Comparison of ENCODE assay signal across 21 cellular contexts in the genomic region with DNA sequence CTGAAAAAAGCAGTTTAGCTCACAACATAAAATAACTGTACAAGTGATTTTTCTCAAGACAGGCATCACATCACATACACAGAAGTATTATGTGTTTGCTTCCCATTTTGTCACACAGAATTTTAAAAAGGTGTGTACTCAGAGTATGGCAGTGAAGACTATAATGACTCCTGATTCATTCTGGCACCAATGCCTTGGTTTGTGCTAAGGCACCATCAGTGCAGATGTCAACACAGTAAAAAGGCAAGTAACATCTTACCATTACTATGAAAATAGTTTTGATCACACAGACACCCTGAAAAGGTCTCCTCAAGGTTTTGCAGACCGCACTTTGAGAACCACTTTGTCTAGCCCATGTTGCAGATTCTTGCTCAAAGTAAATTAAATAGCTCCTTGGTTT.
"Had no signal": no experiment of that assay in that cellular context is flagged by ENCODE, and none has a peak within 500 bp of the region (broad histone marks: within the 10 kb centered on the region; RNA-seq: fewer than 3 reads in every experiment).

No MANE protein-coding gene starts in this region.

- H3K36me3 ChIP-seq: neural progenitor cell, ovary, uterus had no signal

- H3K9ac ChIP-seq: neural progenitor cell had no signal

- H3K27ac Mint-ChIP-seq: neural progenitor cell; stimulated activated naive CD8-positive, alpha-beta T cell treated with anti-CD3 and anti-CD28 coated beads, Interleukin-15, Interleukin-2, amounts not matched to agents 100 ng/mL and 50 ng/mL, for 24 hours had no signal

- H3K9me3 ChIP-seq: heart left ventricle, ovary, tibial artery, upper lobe of left lung, uterus had no signal

- H3K4me2 ChIP-seq: neural progenitor cell, smooth muscle cell had no signal

- H3K27ac ChIP-seq: coronary artery, neural progenitor cell, ovary, tibial artery, upper lobe of left lung, uterus had no signal

- H3K4me3 ChIP-seq: coronary artery, heart left ventricle, neural progenitor cell, ovary, smooth muscle cell, tibial artery, upper lobe of left lung, uterus had no signal

- H2AFZ ChIP-seq: neural progenitor cell had no signal

- H3K4me3 Mint-ChIP-seq: naive thymus-derived CD4-positive, alpha-beta T cell; neural progenitor cell; stimulated activated memory B cell treated with anti-CD40 and anti-IgM and Interleukin-4, amounts not matched to agents 10 μg/mL and 1 μg/mL and 100 μg/mL, for 72 hours; stimulated activated naive CD8-positive, alpha-beta T cell treated with anti-CD3 and anti-CD28 coated beads, Interleukin-15, Interleukin-2, amounts not matched to agents 100 ng/mL and 50 ng/mL, for 24 hours had no signal

- H3K9me3 Mint-ChIP-seq: naive thymus-derived CD4-positive, alpha-beta T cell; neural progenitor cell; stimulated activated memory B cell treated with anti-CD40 and anti-IgM and Interleukin-4, amounts not matched to agents 10 μg/mL and 1 μg/mL and 100 μg/mL, for 72 hours; stimulated activated naive CD8-positive, alpha-beta T cell treated with anti-CD3 and anti-CD28 coated beads, Interleukin-15, Interleukin-2, amounts not matched to agents 100 ng/mL and 50 ng/mL, for 24 hours had no signal

- H3K27me3 ChIP-seq: heart left ventricle, neural progenitor cell, ovary, tibial artery, upper lobe of left lung, uterus had no signal

- DNase-seq: effector CD4-positive, alpha-beta T cell; foreskin melanocyte; heart left ventricle; hippocampal formation; islet precursor cell; mammary epithelial cell; naive thymus-derived CD4-positive, alpha-beta T cell; nucleus accumbens; ovary; right cardiac atrium; stimulated activated CD4-positive, alpha-beta T cell treated with anti-CD3 and anti-CD28 coated beads, Interleukin-4, amount 100 ng/mL, for 1 hour; stimulated activated CD8-positive, alpha-beta memory T cell treated with anti-CD3 and anti-CD28 coated beads, Interleukin-4, amount 100 ng/mL, for 48 hours; tibial artery; upper lobe of left lung; uterus had no signal

- ATAC-seq: left lobe of liver; naive thymus-derived CD4-positive, alpha-beta T cell; right cardiac atrium; stimulated activated memory B cell treated with anti-CD40 and anti-IgM and Interleukin-4, amounts not matched to agents 10 μg/mL and 1 μg/mL and 100 μg/mL, for 72 hours had no signal

- H3K27me3 Mint-ChIP-seq: naive thymus-derived CD4-positive, alpha-beta T cell; stimulated activated memory B cell treated with anti-CD40 and anti-IgM and Interleukin-4, amounts not matched to agents 10 μg/mL and 1 μg/mL and 100 μg/mL, for 72 hours; stimulated activated naive CD8-positive, alpha-beta T cell treated with anti-CD3 and anti-CD28 coated beads, Interleukin-15, Interleukin-2, amounts not matched to agents 100 ng/mL and 50 ng/mL, for 24 hours had no signal
